ENCODE assay signal across 8 cellular contexts in genomic region chr19:27793644-27794443, GRCh38.
DNase-seq lines count a peak whose midpoint lies in the region; ATAC-seq and TF ChIP-seq lines count a peak whose summit lies in the region.

No MANE protein-coding gene starts in this region.

- H3K9ac ChIP-seq in SK-N-SH: peak overlapping the region; percentile 86

- H3K36me3 ChIP-seq in SK-N-SH (replicated peaks in 1 of 2; ENCODE audit: control insufficient read depth in 1 of 2, insufficient read depth in 2 of 2, low read length in 1 of 2): peaks cover 11 to 23% of the 10 kb centered on the region in 2 experiments
- H3K36me3 ChIP-seq in testis (ENCODE audit: low read depth, missing control alignments): no peaks in the 10 kb centered on the region

- TF ChIP-seq CTCF in HFFc6 (IDR thresholded peaks at IDR 0.05): 0 out of 2 replicates have a peak, but pooled peaks have one; percentile 4
- TF ChIP-seq CTCF in NB4 (IDR thresholded peaks at IDR 0.05; ENCODE audit: low read depth, low read length): no peak
- peak; percentile 8; the same call in 1 of the 2 replicates for TF ChIP-seq CTCF in SK-N-SH (IDR thresholded peaks at IDR 0.05)
- TF ChIP-seq CTCF in omental fat pad (IDR thresholded peaks at IDR 0.05): no peak
- no peak for TF ChIP-seq CTCF in testis (IDR thresholded peaks at IDR 0.05)

- H3K4me2 ChIP-seq in SK-N-SH: peak overlapping the region; percentile 93

- peak overlapping the region; percentile 72 for H3K27ac Mint-ChIP-seq in HFFc6
- peak overlapping the region; percentile 96 to 100 for H3K27ac Mint-ChIP-seq in activated naive CD4-positive, alpha-beta T cell treated with anti-CD3 and anti-CD28 coated beads, Interleukin-2, amount 50 U/mL, for 72 hours

- DNase-seq in GM04504 (ENCODE audit: low read depth) (peak; percentile 81), HFFc6 (peak; percentile 93), NB4 (ENCODE audit: low read depth) (peak; percentile 93), SK-N-SH (peak; percentile 85), glomerular visceral epithelial cell (ENCODE audit: extremely low spot score) (peak; percentile 93), omental fat pad (ENCODE audit: low spot score) (peak; percentile 74), testis (peak; percentile 97)
- DNase-seq in activated naive CD4-positive, alpha-beta T cell treated with anti-CD3 and anti-CD28 coated beads, Interleukin-2, amount 50 U/mL, for 72 hours (ENCODE audit: low spot score in 2 of 2): peak; percentile 82 to 88

- CTCF ChIA-PET in SK-N-SH (lab: Yijun Ruan, JAX): no interaction called here

- H3K4me1 ChIP-seq in SK-N-SH (ENCODE audit: control insufficient read depth in 1 of 2, insufficient read depth in 2 of 2, low read depth in 1 of 2, low read length in 1 of 2): peaks cover 4 to 14% of the 10 kb centered on the region in 2 experiments; a peak in 2 of 4 replicates
- peaks cover 9% of the 10 kb centered on the region for H3K4me1 ChIP-seq in testis

- peak overlapping the region; percentile 94 for H3K4me3 ChIP-seq in NB4 (ENCODE audit: low read depth, low read length)
- H3K4me3 ChIP-seq in SK-N-SH (ENCODE audit: low read depth in 2 of 2, low read length in 1 of 2): peak overlapping the region; percentile 93 to 94
- H3K4me3 ChIP-seq in testis: peak overlapping the region; percentile 69 to 92

- peak overlapping the region; percentile 92 for H2AFZ ChIP-seq in SK-N-SH (ENCODE audit: low read depth)

- peak overlapping the region; percentile 93 for H3K4me3 Mint-ChIP-seq in HFFc6

- peak; percentile 89 for TF ChIP-seq POLR2A in NB4 (IDR thresholded peaks at IDR 0.05; ENCODE audit: extremely low read depth, insufficient read length)
- TF ChIP-seq POLR2A in testis (IDR thresholded peaks at IDR 0.05): no peak

- H3K36me3 Mint-ChIP-seq in HFFc6 (ENCODE audit: low read depth): peaks cover 14% of the 10 kb centered on the region
- H3K36me3 Mint-ChIP-seq in activated naive CD4-positive, alpha-beta T cell treated with anti-CD3 and anti-CD28 coated beads, Interleukin-2, amount 50 U/mL, for 72 hours: peaks cover 23 to 26% of the 10 kb centered on the region in 2 donors

- intact Hi-C loops in testis (cut with DNase I; ENCODE audit: low total_unique reads): no loop called here

- H3F3A ChIP-seq in SK-N-SH (replicated peaks; ENCODE audit: insufficient read depth): peaks cover 9% of the 10 kb centered on the region

- peaks cover 82% of the 10 kb centered on the region for H3K79me2 ChIP-seq in SK-N-SH (ENCODE audit: insufficient read depth)

- H3K27ac ChIP-seq in SK-N-SH (ENCODE audit: low read depth in 2 of 2, low read length in 1 of 2) (peak overlapping the region; percentile 78 to 94), testis (peak overlapping the region; percentile 81 to 91)

- no peaks in the 10 kb centered on the region for H3K27me3 ChIP-seq in SK-N-SH (ENCODE audit: insufficient read depth)
- no peaks in the 10 kb centered on the region for H3K27me3 ChIP-seq in testis

- WGBS in SK-N-SH (ENCODE audit: low lambda C conversion rate): 2% methylated on average over 23 of the region's 48 CpGs
- 0% methylated on average over 31 to 46 of the region's 48 CpGs for WGBS in testis, 2 donors

- peak; percentile 95 to 96 for ATAC-seq in activated naive CD4-positive, alpha-beta T cell treated with anti-CD3 and anti-CD28 coated beads, Interleukin-2, amount 50 U/mL, for 72 hours
- ATAC-seq in omental fat pad (ENCODE audit: low FRiP score): peak; percentile 99

- H3K9me3 Mint-ChIP-seq in HFFc6: no peaks in the 10 kb centered on the region
- peaks cover 0 to under 1% of the 10 kb centered on the region in 2 donors for H3K9me3 Mint-ChIP-seq in activated naive CD4-positive, alpha-beta T cell treated with anti-CD3 and anti-CD28 coated beads, Interleukin-2, amount 50 U/mL, for 72 hours

- H3K9me3 ChIP-seq in SK-N-SH: no peaks in the 10 kb centered on the region
- H3K9me3 ChIP-seq in testis: no peaks in the 10 kb centered on the region

- no peaks in the 10 kb centered on the region for H3K27me3 Mint-ChIP-seq in HFFc6 (ENCODE audit: insufficient read depth)

- H3K9me2 ChIP-seq in SK-N-SH: no peaks in the 10 kb centered on the region

- POLR2A ChIA-PET in SK-N-SH (lab: Yijun Ruan, JAX): interaction anchor here (0.7 kb wide), 1 partner anchor 220 kb away, joined by 3 read pairs; no protein-coding TSS in a partner anchor

- peaks cover 20% of the 10 kb centered on the region for H3K4me1 Mint-ChIP-seq in HFFc6 (ENCODE audit: low read depth)

- peaks cover 30% of the 10 kb centered on the region for H4K20me1 ChIP-seq in SK-N-SH (ENCODE audit: insufficient read depth)

- TF ChIP-seq RAD21 in SK-N-SH (IDR thresholded peaks at IDR 0.05; ENCODE audit: low read length): no peak

- no peak for TF ChIP-seq EP300 in SK-N-SH (IDR thresholded peaks at IDR 0.05; ENCODE audit: borderline replicate concordance in 1 of 2, low read depth in 1 of 2, low read length in 1 of 2)

TF ChIP-seq in SK-N-SH, 30 proteins besides CTCF, POLR2A, EP300 and RAD21:
- TF ChIP-seq EZH2phosphoT487 (IDR thresholded peaks at IDR 0.05; ENCODE audit: borderline replicate concordance, low read depth): no peak
- peak; percentile 89 for TF ChIP-seq YY1 (IDR thresholded peaks at IDR 0.05; ENCODE audit: low read depth)
- peak; percentile 74 for TF ChIP-seq CHD2 (IDR thresholded peaks at IDR 0.05; ENCODE audit: low read length, partially characterized antibody)
- TF ChIP-seq SIN3A (IDR thresholded peaks at IDR 0.05; ENCODE audit: borderline replicate concordance, low read depth, low read length): peak; percentile 50; the same call in 1 of the 2 replicates
- peak; percentile 60; the same call in 1 of the 2 replicates for TF ChIP-seq ELF1 (IDR thresholded peaks at IDR 0.05)
- no peak for TF ChIP-seq FOSL2 (IDR thresholded peaks at IDR 0.05; ENCODE audit: borderline replicate concordance, low read depth)
- peak; percentile 54 for TF ChIP-seq MAX (IDR thresholded peaks at IDR 0.05; ENCODE audit: low read depth)
- peak; percentile 52 for TF ChIP-seq POLR2AphosphoS5 (IDR thresholded peaks at IDR 0.05; ENCODE audit: low read depth, low read length)
- peak; percentile 78 for TF ChIP-seq GABPA (IDR thresholded peaks at IDR 0.05; ENCODE audit: low read depth)
- TF ChIP-seq TEAD4 (IDR thresholded peaks at IDR 0.05; ENCODE audit: borderline replicate concordance, insufficient read depth): no peak
- no peak for TF ChIP-seq TCF12 (IDR thresholded peaks at IDR 0.05)
- TF ChIP-seq MEF2A (IDR thresholded peaks at IDR 0.05; ENCODE audit: borderline replicate concordance, low read depth): no peak
- no peak for TF ChIP-seq GATA2 (CRISPR knock-in tag; IDR thresholded peaks at IDR 0.05)
- TF ChIP-seq FOXJ3 (CRISPR knock-in tag; IDR thresholded peaks at IDR 0.05): no peak
- TF ChIP-seq IRF3 (IDR thresholded peaks at IDR 0.05; ENCODE audit: low read depth, low read length): no peak
- TF ChIP-seq MXI1 (IDR thresholded peaks at IDR 0.05; ENCODE audit: low read depth, low read length): 0 out of 2 replicates have a peak, but pooled peaks have one; percentile 59
- TF ChIP-seq RFX5 (IDR thresholded peaks at IDR 0.05; ENCODE audit: low read length): no peak
- no peak for TF ChIP-seq FOXM1 (IDR thresholded peaks at IDR 0.05; ENCODE audit: low read depth)
- no peak for TF ChIP-seq SMC3 (IDR thresholded peaks at IDR 0.05; ENCODE audit: low read depth, low read length)
- no peak for TF ChIP-seq USF2 (IDR thresholded peaks at IDR 0.05; ENCODE audit: borderline replicate concordance, low read depth, low read length)

Comparison
In these comparisons a context has a peak if more than half of its experiments do, and no peak if none do; other contexts are left out.
1. Peak in every context shown above with its lines: DNase-seq, ATAC-seq, H3K4me3 ChIP-seq and H3K27ac ChIP-seq.
2. CTCF ChIP-seq: peak in HFFc6 (single experiment) and SK-N-SH (single experiment); none in NB4 (single experiment), omental fat pad (0 of 3) and testis (0 of 3).